9 cellular contexts compared by ENCODE assay signal in the genomic region with DNA sequence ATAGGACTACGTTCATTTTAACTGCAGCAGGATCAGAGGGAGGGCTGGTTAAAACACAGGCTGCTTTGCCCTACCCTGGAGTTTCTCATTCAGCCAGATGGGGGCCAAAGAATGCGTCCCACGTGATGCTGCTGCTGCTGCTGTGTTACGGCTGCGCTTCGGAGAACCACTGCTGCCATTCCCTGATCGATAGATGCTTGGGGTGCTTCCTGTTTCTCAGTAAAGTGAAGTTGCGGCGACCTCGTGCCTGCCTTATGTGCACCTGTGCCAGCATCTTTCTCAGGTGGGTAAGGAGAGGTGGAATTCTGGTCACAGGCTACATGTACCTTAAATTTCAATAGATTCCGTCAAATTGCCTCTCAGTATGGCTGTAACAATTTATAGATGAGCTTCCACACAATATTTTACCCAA. TPM values are rescaled to one million over a fixed set of nuclear protein-coding genes. Genes with fewer than 3 reads are reported as not detected.
DNase-seq lines count a peak whose midpoint lies in the region; ATAC-seq and TF ChIP-seq lines count a peak whose summit lies in the region.
"Had no signal": no experiment of that assay in that cellular context is flagged by ENCODE, and none has a peak within 500 bp of the region (broad histone marks: within the 10 kb centered on the region; RNA-seq: fewer than 3 reads in every experiment).

No MANE protein-coding gene starts in this region.

- H3K9me3 ChIP-seq in iPS-18a (ENCODE audit: control insufficient read depth, low read depth, low read length) (no peaks in the 10 kb centered on the region), MM.1S (replicated peaks; ENCODE audit: insufficient read depth, low read length) (no peaks in the 10 kb centered on the region)
- H3K9me3 ChIP-seq: gastrocnemius medialis had no signal

- H3K4me3 ChIP-seq in BJ (ENCODE audit: low read depth, low read length) (peak overlapping the region; percentile 38), iPS-18a (ENCODE audit: low read length) (peak overlapping the region; percentile 52), MM.1S (ENCODE audit: low read length) (no peak overlapping the region)
- H3K4me3 ChIP-seq: gastrocnemius medialis had no signal

- DNase-seq in BJ (ENCODE audit: low read depth) (no peak), MM.1S (no peak)
- DNase-seq in activated T-helper 2 cell treated with anti-CD3 and anti-CD28 coated beads, Interferon-gamma antibody, Interleukin-2, Interleukin-4, amounts not matched to agents 10 μg/mL and 5 μg/mL and 100 μg/mL, durations not matched to agents 14 hours and 24 hours and 36 hours (ENCODE audit: low spot score), result peak; percentile 22
- DNase-seq in stimulated activated effector memory CD8-positive, alpha-beta T cell treated with anti-CD3 and anti-CD28 coated beads, Interleukin-12 subunit alpha, Interleukin-12 subunit beta, amount 100 ng/mL, for 72 hours (ENCODE audit: low spot score in 2 of 2), result peak in 1 of 2 donors; percentile 52

- H3K27ac Mint-ChIP-seq in activated T-helper 2 cell treated with anti-CD3 and anti-CD28 coated beads, Interferon-gamma antibody, Interleukin-2, Interleukin-4, amounts not matched to agents 10 μg/mL and 5 μg/mL and 100 μg/mL, durations not matched to agents 14 hours and 24 hours and 36 hours, result no peak overlapping the region
- no peak overlapping the region for H3K27ac Mint-ChIP-seq in stimulated activated effector memory CD8-positive, alpha-beta T cell treated with anti-CD3 and anti-CD28 coated beads, Interleukin-12 subunit alpha, Interleukin-12 subunit beta, amount 100 ng/mL, for 72 hours

- H3K27ac ChIP-seq in iPS-18a (ENCODE audit: low read length), result no peak overlapping the region
- H3K27ac ChIP-seq in MM.1S (ENCODE audit: low read length), result no peak overlapping the region
- H3K27ac ChIP-seq: gastrocnemius medialis had no signal

- intact Hi-C loops in activated T-helper 2 cell treated with anti-CD3 and anti-CD28 coated beads, Interferon-gamma antibody, Interleukin-2, Interleukin-4, amounts not matched to agents 10 μg/mL and 5 μg/mL and 100 μg/mL, durations not matched to agents 14 hours and 24 hours and 36 hours (cut with micrococcal nuclease), result loop anchor here (5.0 kb wide), 3 partner anchors 111 to 886 kb away; a partner anchor contains a TSS

- H3K9me3 Mint-ChIP-seq in activated T-helper 2 cell treated with anti-CD3 and anti-CD28 coated beads, Interferon-gamma antibody, Interleukin-2, Interleukin-4, amounts not matched to agents 10 μg/mL and 5 μg/mL and 100 μg/mL, durations not matched to agents 14 hours and 24 hours and 36 hours, result no peaks in the 10 kb centered on the region
- no peaks in the 10 kb centered on the region for H3K9me3 Mint-ChIP-seq in stimulated activated effector memory CD8-positive, alpha-beta T cell treated with anti-CD3 and anti-CD28 coated beads, Interleukin-12 subunit alpha, Interleukin-12 subunit beta, amount 100 ng/mL, for 72 hours

- no peaks in the 10 kb centered on the region for H4K20me1 ChIP-seq in MM.1S (ENCODE audit: insufficient read depth, low read length)

- no peaks in the 10 kb centered on the region for H3K36me3 ChIP-seq in BJ (ENCODE audit: control insufficient read depth, insufficient read depth, low read length)
- H3K36me3 ChIP-seq in iPS-18a (ENCODE audit: control insufficient read depth, low read depth, low read length), result no peaks in the 10 kb centered on the region
- no peaks in the 10 kb centered on the region for H3K36me3 ChIP-seq in MM.1S (replicated peaks; ENCODE audit: insufficient read depth, low read length)
- H3K36me3 ChIP-seq: gastrocnemius medialis had no signal

- CTCF ChIA-PET in BJ (lab: Yijun Ruan, JAX), result interaction anchor here (0.6 to 3.1 kb wide), 14 partner anchors 19 to 1115 kb away, joined by 3 to 14 read pairs (median 4); no protein-coding TSS in a partner anchor

- TF ChIP-seq CTCF in BJ (IDR thresholded peaks at IDR 0.05; ENCODE audit: insufficient read depth, low read depth, low read length), result peak; percentile 56
- TF ChIP-seq CTCF in MM.1S (IDR thresholded peaks at IDR 0.05; ENCODE audit: low read length), result no peak

- no peak overlapping the region for H2AFZ ChIP-seq in MM.1S (ENCODE audit: low read length)

- H3K9ac ChIP-seq in iPS-18a (ENCODE audit: low read length), result peak overlapping the region; percentile 35
- H3K9ac ChIP-seq in MM.1S (ENCODE audit: low read length), result no peak overlapping the region

- peaks cover 11% of the 10 kb centered on the region for H3K27me3 Mint-ChIP-seq in activated T-helper 2 cell treated with anti-CD3 and anti-CD28 coated beads, Interferon-gamma antibody, Interleukin-2, Interleukin-4, amounts not matched to agents 10 μg/mL and 5 μg/mL and 100 μg/mL, durations not matched to agents 14 hours and 24 hours and 36 hours (ENCODE audit: low read depth)

- H3K27me3 ChIP-seq in BJ (ENCODE audit: control insufficient read depth, insufficient read depth, low read length) (no peaks in the 10 kb centered on the region), iPS-18a (ENCODE audit: control insufficient read depth, insufficient read depth, low read length) (no peaks in the 10 kb centered on the region), MM.1S (replicated peaks; ENCODE audit: insufficient read depth, low read length) (no peaks in the 10 kb centered on the region)
- H3K27me3 ChIP-seq: gastrocnemius medialis had no signal

- H3K4me2 ChIP-seq in MM.1S (ENCODE audit: low read depth, low read length), result no peak overlapping the region

- peaks cover 11% of the 10 kb centered on the region; the same call in 1 of the 2 replicates for H3F3A ChIP-seq in MM.1S (ENCODE audit: insufficient read depth, low read length)

- ATAC-seq in HG03342 (IDR thresholded peaks at IDR 0.05; ENCODE audit: unreplicated experiment) (peak; percentile 59), HG02884 (IDR thresholded peaks at IDR 0.05; ENCODE audit: unreplicated experiment) (no peak), GM18909 (IDR thresholded peaks at IDR 0.05; ENCODE audit: poor library complexity, unreplicated experiment) (no peak)
- peak; percentile 81 for ATAC-seq in stimulated activated effector memory CD8-positive, alpha-beta T cell treated with anti-CD3 and anti-CD28 coated beads, Interleukin-12 subunit alpha, Interleukin-12 subunit beta, amount 100 ng/mL, for 72 hours
- ATAC-seq: gastrocnemius medialis had no signal

- no peaks in the 10 kb centered on the region for H3K9me2 ChIP-seq in MM.1S (replicated peaks; ENCODE audit: insufficient read depth, low read length)

- H3K4me1 ChIP-seq in iPS-18a (ENCODE audit: control insufficient read depth, low read depth, low read length), result peaks cover 9% of the 10 kb centered on the region
- 0 out of 2 replicates have a peak, but pooled peaks cover 4% of the 10 kb centered on the region for H3K4me1 ChIP-seq in MM.1S (ENCODE audit: low read length)

- no peaks in the 10 kb centered on the region for H3K79me2 ChIP-seq in MM.1S (ENCODE audit: low read length)

- H3K4me3 Mint-ChIP-seq in activated T-helper 2 cell treated with anti-CD3 and anti-CD28 coated beads, Interferon-gamma antibody, Interleukin-2, Interleukin-4, amounts not matched to agents 10 μg/mL and 5 μg/mL and 100 μg/mL, durations not matched to agents 14 hours and 24 hours and 36 hours (ENCODE audit: low read depth), result no peak overlapping the region
- H3K4me3 Mint-ChIP-seq in stimulated activated effector memory CD8-positive, alpha-beta T cell treated with anti-CD3 and anti-CD28 coated beads, Interleukin-12 subunit alpha, Interleukin-12 subunit beta, amount 100 ng/mL, for 72 hours, result peak overlapping the region; percentile 60

- POLR2A ChIA-PET in BJ (lab: Charles Lee), result no interaction called here

- H3K4me1 Mint-ChIP-seq in activated T-helper 2 cell treated with anti-CD3 and anti-CD28 coated beads, Interferon-gamma antibody, Interleukin-2, Interleukin-4, amounts not matched to agents 10 μg/mL and 5 μg/mL and 100 μg/mL, durations not matched to agents 14 hours and 24 hours and 36 hours (ENCODE audit: low read depth), result peaks cover 13% of the 10 kb centered on the region
- H3K4me1 Mint-ChIP-seq in stimulated activated effector memory CD8-positive, alpha-beta T cell treated with anti-CD3 and anti-CD28 coated beads, Interleukin-12 subunit alpha, Interleukin-12 subunit beta, amount 100 ng/mL, for 72 hours, result peaks cover 7% of the 10 kb centered on the region

- no peaks in the 10 kb centered on the region for H3K36me3 Mint-ChIP-seq in activated T-helper 2 cell treated with anti-CD3 and anti-CD28 coated beads, Interferon-gamma antibody, Interleukin-2, Interleukin-4, amounts not matched to agents 10 μg/mL and 5 μg/mL and 100 μg/mL, durations not matched to agents 14 hours and 24 hours and 36 hours (ENCODE audit: low read depth)
- H3K36me3 Mint-ChIP-seq in stimulated activated effector memory CD8-positive, alpha-beta T cell treated with anti-CD3 and anti-CD28 coated beads, Interleukin-12 subunit alpha, Interleukin-12 subunit beta, amount 100 ng/mL, for 72 hours, result no peaks in the 10 kb centered on the region

RNA-seq across cellular contexts. Expression of a gene that starts 24.7 kb away (rescaled TPM):
- 0.09 and 0.29 TPM in 2 replicates for polyA plus RNA-seq in BJ (2011; rRNA removed)
- polyA minus RNA-seq in BJ (2011; rRNA and poly(A)+ RNA removed), result 0.09 TPM in 1 of 2 replicates, not detected in the other
- total RNA-seq in activated T-helper 2 cell treated with anti-CD3 and anti-CD28 coated beads, Interferon-gamma antibody, Interleukin-2, Interleukin-4, amounts not matched to agents 10 μg/mL and 5 μg/mL and 100 μg/mL, durations not matched to agents 14 hours and 24 hours and 36 hours, result 3.0 and 4.0 TPM in 2 replicates

Comparison
In these comparisons a context has a peak if more than half of its experiments do, and no peak if none do; other contexts are left out.
1. ATAC-seq: peak in HG03342 (single experiment) and stimulated activated effector memory CD8-positive, alpha-beta T cell treated with anti-CD3 and anti-CD28 coated beads, Interleukin-12 subunit alpha, Interleukin-12 subunit beta, amount 100 ng/mL, for 72 hours (single experiment); none in HG02884 (single experiment) and GM18909 (single experiment).